ENCODE assay signal across 14 cellular contexts in the genomic region with DNA sequence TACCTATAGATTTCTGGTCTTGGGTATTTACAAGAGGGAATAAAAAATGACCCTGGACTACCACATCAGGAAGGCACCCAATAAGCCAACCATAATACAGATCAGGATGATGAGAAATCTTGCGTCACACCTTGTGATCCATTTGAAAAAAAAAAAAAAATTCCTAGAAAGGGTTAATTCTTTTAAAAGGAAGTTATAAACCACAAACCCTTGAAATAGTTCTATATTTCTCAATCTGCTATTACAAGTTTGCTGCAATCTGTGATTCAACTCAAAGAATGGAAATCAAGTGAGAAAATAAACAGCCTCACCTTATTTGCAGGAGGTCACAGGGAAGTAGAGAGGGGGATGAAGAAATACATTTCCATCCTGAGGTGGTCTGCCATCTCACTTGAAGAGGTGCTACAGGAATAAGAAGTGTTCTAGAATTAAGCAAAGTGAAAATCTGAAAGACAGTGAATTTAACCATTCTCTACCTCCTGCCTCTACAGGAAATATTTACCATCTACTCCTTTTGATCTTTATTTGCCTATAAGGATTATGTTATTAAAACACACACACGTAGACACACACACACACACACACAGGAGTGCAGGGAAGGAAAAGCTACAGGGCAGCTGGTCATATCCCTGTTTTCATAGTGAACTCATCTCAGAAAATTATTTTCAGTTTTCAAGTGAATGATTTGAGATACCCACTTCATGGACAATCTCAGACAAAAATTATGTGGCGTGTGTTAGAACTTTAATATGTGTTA.
A peak's percentile ranks its signal among the peaks of the same experiment; 100 is the strongest.
DNase-seq lines count a peak whose midpoint lies in the region; ATAC-seq and TF ChIP-seq lines count a peak whose summit lies in the region.
"Had no signal": no experiment of that assay in that cellular context is flagged by ENCODE, and none has a peak within 500 bp of the region (broad histone marks: within the 10 kb centered on the region; RNA-seq: fewer than 3 reads in every experiment).

No MANE protein-coding gene starts in this region.

- H3K27ac ChIP-seq in lower lobe of right lung: peak overlapping the region; percentile 27
- H3K27ac ChIP-seq: psoas muscle, VCaP had no signal

- H3K4me3 ChIP-seq in cardiac fibroblast (replicated peaks in 1 of 2; ENCODE audit: low read depth in 2 of 2, low read length in 2 of 2) (no peak overlapping the region), lower lobe of right lung (no peak overlapping the region)
- H3K4me3 ChIP-seq: psoas muscle had no signal

- no peaks in the 10 kb centered on the region for H3K36me3 ChIP-seq in lower lobe of right lung

- no peaks in the 10 kb centered on the region for H3K9me3 ChIP-seq in lower lobe of right lung
- H3K9me3 ChIP-seq: psoas muscle had no signal

- DNase-seq in CD1c-positive myeloid dendritic cell (ENCODE audit: extremely low spot score): peak; percentile 63
- DNase-seq in NOMO-1 (lab: John Stamatoyannopoulos, UW; ENCODE audit: unreplicated experiment in 2 of 2): peak; percentile 50 to 86
- peak; percentile 70 to 83 for DNase-seq in cardiac fibroblast (ENCODE audit: low read depth in 2 of 2)
- DNase-seq in lower lobe of right lung: no peak
- no peak for DNase-seq in NCI-H1436 treated with DMSO at 0.1 percent for 48 hours (lab: John Stamatoyannopoulos, UW)
- no peak for DNase-seq in epidermal melanocyte (ENCODE audit: insufficient read length, low spot score)
- DNase-seq: activated CD8-positive, alpha-beta memory T cell treated with anti-CD3 and anti-CD28 coated beads, Interleukin-2, amount 10 ng/mL, durations not matched to agents 7 days and 5 days; NCI-H345; psoas muscle; stimulated activated CD4-positive, alpha-beta T cell treated with anti-CD3 and anti-CD28 coated beads, Interleukin-2, amount 100 ng/mL, for 48 hours; stimulated activated naive CD4-positive, alpha-beta T cell treated with Interleukin-2 at 50 U/mL for 16 hours had no signal

- no peaks in the 10 kb centered on the region for H3K27me3 ChIP-seq in lower lobe of right lung (ENCODE audit: low read depth)

- ATAC-seq in lower lobe of right lung: peak; percentile 77 to 86
- no peak for ATAC-seq in HG03439 (IDR thresholded peaks at IDR 0.05; ENCODE audit: unreplicated experiment)
- ATAC-seq in HG03521 (IDR thresholded peaks at IDR 0.05; ENCODE audit: unreplicated experiment): no peak
- ATAC-seq: activated CD8-positive, alpha-beta memory T cell treated with anti-CD3 and anti-CD28 coated beads, Interleukin-2, amount 10 ng/mL, durations not matched to agents 7 days and 5 days; psoas muscle had no signal

- intact Hi-C loops in lower lobe of right lung (cut with DNase I): no loop called here

- H3K4me1 ChIP-seq in lower lobe of right lung: peaks cover 27% of the 10 kb centered on the region
- H3K4me1 ChIP-seq: psoas muscle had no signal

- TF ChIP-seq CTCF in cardiac fibroblast (IDR thresholded peaks at IDR 0.05; ENCODE audit: low read depth, low read length): no peak
- TF ChIP-seq CTCF in lower lobe of right lung (IDR thresholded peaks at IDR 0.05): no peak

Comparison
In these comparisons a context has a peak if more than half of its experiments do, and no peak if none do; other contexts are left out.
1. DNase-seq: peak in CD1c-positive myeloid dendritic cell (single experiment), NOMO-1 (2 of 2) and cardiac fibroblast (2 of 2); none in lower lobe of right lung (single experiment), NCI-H1436 treated with DMSO at 0.1 percent for 48 hours (single experiment) and epidermal melanocyte (single experiment).
2. ATAC-seq: peak in lower lobe of right lung (2 of 2); none in HG03439 (single experiment) and HG03521 (single experiment).